ENCODE assay signal across 14 cellular contexts in the genomic region with DNA sequence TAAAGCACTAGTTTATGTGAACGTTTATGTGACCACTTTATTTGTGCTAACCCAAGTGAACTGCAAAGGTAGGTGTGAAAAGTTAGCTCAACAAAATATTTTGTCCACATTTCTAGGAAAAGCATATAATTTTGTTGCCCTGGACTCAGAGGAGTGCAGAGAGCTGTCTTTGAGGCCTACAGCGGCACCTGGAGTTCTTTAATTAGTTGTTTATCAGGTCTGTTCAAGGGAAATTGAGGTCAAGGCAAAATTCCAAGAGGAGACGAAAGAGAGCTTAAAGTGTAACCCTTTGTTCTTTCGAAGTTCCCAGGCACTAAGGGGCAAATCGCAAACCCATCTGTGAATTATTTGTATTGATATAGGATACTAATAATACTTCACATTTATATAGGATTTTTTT. TPM values are rescaled to one million over a fixed set of nuclear protein-coding genes. Genes with fewer than 3 reads are reported as not detected.
DNase-seq lines count a peak whose midpoint lies in the region; ATAC-seq and TF ChIP-seq lines count a peak whose summit lies in the region.
"Had no signal": no experiment of that assay in that cellular context is flagged by ENCODE, and none has a peak within 500 bp of the region (broad histone marks: within the 10 kb centered on the region; RNA-seq: fewer than 3 reads in every experiment).

No MANE protein-coding gene starts in this region.

- H3K4me3 Mint-ChIP-seq in activated CD4-positive, alpha-beta memory T cell treated with anti-CD3 and anti-CD28 coated beads, Interleukin-2, amount 10 ng/mL, durations not matched to agents 7 days and 5 days = peak overlapping the region; percentile 70
- H3K4me3 Mint-ChIP-seq in activated CD4-positive, alpha-beta memory T cell treated with anti-CD3 and anti-CD28 coated beads for 36 hours = no peak overlapping the region
- H3K4me3 Mint-ChIP-seq in stimulated activated effector memory CD8-positive, alpha-beta T cell treated with anti-CD3 and anti-CD28 coated beads, Interleukin-12 subunit alpha, Interleukin-12 subunit beta, amount 100 ng/mL, for 72 hours = peak overlapping the region; percentile 59

- no peak for ATAC-seq in stimulated activated effector memory CD8-positive, alpha-beta T cell treated with anti-CD3 and anti-CD28 coated beads, Interleukin-12 subunit alpha, Interleukin-12 subunit beta, amount 100 ng/mL, for 72 hours
- ATAC-seq: K562 had no signal

- intact Hi-C loops in activated CD4-positive, alpha-beta memory T cell treated with anti-CD3 and anti-CD28 coated beads for 36 hours (cut with micrococcal nuclease) = loop anchor here (5.0 kb wide), 1 partner anchor 65 kb away; no protein-coding TSS in a partner anchor
- intact Hi-C loops in ovary (cut with DNase I) = no loop called here

- H3K9me3 Mint-ChIP-seq in activated CD4-positive, alpha-beta memory T cell treated with anti-CD3 and anti-CD28 coated beads, Interleukin-2, amount 10 ng/mL, durations not matched to agents 7 days and 5 days = no peaks in the 10 kb centered on the region
- no peaks in the 10 kb centered on the region for H3K9me3 Mint-ChIP-seq in activated CD4-positive, alpha-beta memory T cell treated with anti-CD3 and anti-CD28 coated beads for 36 hours
- no peaks in the 10 kb centered on the region for H3K9me3 Mint-ChIP-seq in stimulated activated effector memory CD8-positive, alpha-beta T cell treated with anti-CD3 and anti-CD28 coated beads, Interleukin-12 subunit alpha, Interleukin-12 subunit beta, amount 100 ng/mL, for 72 hours

- no peak for TF ChIP-seq EP300 in ovary (IDR thresholded peaks at IDR 0.05)

- CTCF ChIA-PET in activated CD4-positive, alpha-beta memory T cell treated with anti-CD3 and anti-CD28 coated beads, Interleukin-2, amount 10 ng/mL, durations not matched to agents 7 days and 5 days (lab: Charles Lee) = interaction anchor here (1.2 to 1.4 kb wide), 3 partner anchors 12 to 68 kb away, joined by 3 to 5 read pairs (median 3); no protein-coding TSS in a partner anchor
- CTCF ChIA-PET in activated CD4-positive, alpha-beta memory T cell treated with anti-CD3 and anti-CD28 coated beads for 36 hours (lab: Charles Lee) = interaction anchor here (0.7 kb wide), 1 partner anchor 439 kb away, joined by 8 read pairs; no protein-coding TSS in a partner anchor

- POLR2A ChIA-PET in activated CD4-positive, alpha-beta memory T cell treated with anti-CD3 and anti-CD28 coated beads, Interleukin-2, amount 10 ng/mL, durations not matched to agents 7 days and 5 days (lab: Charles Lee) = interaction anchor here (0.6 to 4.0 kb wide), 3 partner anchors 42 to 454 kb away, joined by 3 to 18 read pairs (median 3); partner anchors contain the start of genes DNAJB4 and FUBP1
- POLR2A ChIA-PET in activated CD4-positive, alpha-beta memory T cell treated with anti-CD3 and anti-CD28 coated beads for 36 hours (lab: Charles Lee) = interaction anchor here (0.7 kb wide), 1 partner anchor 43 kb away, joined by 4 read pairs; no protein-coding TSS in a partner anchor

- whole genome bisulfite sequencing in ovary, 3 donors = 71 to 81% (median 74%) methylated on average over 5 of the region's 5 CpGs

- H3K4me1 Mint-ChIP-seq in activated CD4-positive, alpha-beta memory T cell treated with anti-CD3 and anti-CD28 coated beads, Interleukin-2, amount 10 ng/mL, durations not matched to agents 7 days and 5 days = peaks cover 22% of the 10 kb centered on the region
- peaks cover 24% of the 10 kb centered on the region for H3K4me1 Mint-ChIP-seq in activated CD4-positive, alpha-beta memory T cell treated with anti-CD3 and anti-CD28 coated beads for 36 hours (ENCODE audit: low read depth)
- H3K4me1 Mint-ChIP-seq in stimulated activated effector memory CD8-positive, alpha-beta T cell treated with anti-CD3 and anti-CD28 coated beads, Interleukin-12 subunit alpha, Interleukin-12 subunit beta, amount 100 ng/mL, for 72 hours = peaks cover 18% of the 10 kb centered on the region

- H2AFZ ChIP-seq in Karpas-422 (ENCODE audit: low read length) = no peak overlapping the region

- H3K27me3 Mint-ChIP-seq in activated CD4-positive, alpha-beta memory T cell treated with anti-CD3 and anti-CD28 coated beads, Interleukin-2, amount 10 ng/mL, durations not matched to agents 7 days and 5 days = peaks cover 46% of the 10 kb centered on the region
- H3K27me3 Mint-ChIP-seq in activated CD4-positive, alpha-beta memory T cell treated with anti-CD3 and anti-CD28 coated beads for 36 hours = peaks cover 52% of the 10 kb centered on the region

- no peak overlapping the region for H3K4me2 ChIP-seq in Karpas-422 (ENCODE audit: low read depth, low read length, poor library complexity, severe bottlenecking)

- H3K36me3 ChIP-seq in adipocyte (ENCODE audit: control insufficient read depth, insufficient read depth, low read length, severe bottlenecking) (no peaks in the 10 kb centered on the region), Karpas-422 (ENCODE audit: insufficient read depth, low read length) (no peaks in the 10 kb centered on the region), ovary (no peaks in the 10 kb centered on the region)
- H3K36me3 ChIP-seq: SJCRH30 had no signal

- H3K4me1 ChIP-seq in adipocyte (ENCODE audit: control insufficient read depth, insufficient read depth, low read length) (peaks cover 15% of the 10 kb centered on the region), Karpas-422 (ENCODE audit: low read length) (no peaks in the 10 kb centered on the region), ovary (ENCODE audit: insufficient read depth) (peaks cover 6% of the 10 kb centered on the region)
- H3K4me1 ChIP-seq: SJCRH30 had no signal

- H3K9me3 ChIP-seq in adipocyte (ENCODE audit: control insufficient read depth, low read length) (no peaks in the 10 kb centered on the region), Karpas-422 (ENCODE audit: low read length) (no peaks in the 10 kb centered on the region), ovary (no peaks in the 10 kb centered on the region)
- H3K9me3 ChIP-seq: SJCRH30 had no signal

- DNase-seq in activated CD4-positive, alpha-beta memory T cell treated with anti-CD3 and anti-CD28 coated beads, Interleukin-2, amount 10 ng/mL, durations not matched to agents 7 days and 5 days = no peak
- no peak for DNase-seq in activated CD4-positive, alpha-beta memory T cell treated with anti-CD3 and anti-CD28 coated beads for 36 hours
- DNase-seq in adipocyte (ENCODE audit: low read depth) (no peak), left kidney (ENCODE audit: low read depth, low spot score) (peak; percentile 21), Karpas-422 (no peak), NCI-H2029 (lab: John Stamatoyannopoulos, UW) (no peak), ovary (no peak)
- DNase-seq in stimulated activated effector memory CD8-positive, alpha-beta T cell treated with anti-CD3 and anti-CD28 coated beads, Interleukin-12 subunit alpha, Interleukin-12 subunit beta, amount 100 ng/mL, for 72 hours (ENCODE audit: low spot score in 2 of 2) = no peak
- DNase-seq: activated CD4-positive, alpha-beta T cell treated with anti-CD3 and anti-CD28 coated beads for 1 hour; amygdala; occipital lobe; SJCRH30 had no signal

- no peak for TF ChIP-seq POLR2A in ovary (IDR thresholded peaks at IDR 0.05)

- H3K4me3 ChIP-seq in adipocyte (ENCODE audit: low read length) (peak overlapping the region; percentile 88), Karpas-422 (ENCODE audit: low read length) (no peak overlapping the region), ovary (no peak overlapping the region)
- H3K4me3 ChIP-seq: K562, SJCRH30 had no signal

- H3K36me3 Mint-ChIP-seq in activated CD4-positive, alpha-beta memory T cell treated with anti-CD3 and anti-CD28 coated beads, Interleukin-2, amount 10 ng/mL, durations not matched to agents 7 days and 5 days (ENCODE audit: low read depth) = no peaks in the 10 kb centered on the region
- H3K36me3 Mint-ChIP-seq in activated CD4-positive, alpha-beta memory T cell treated with anti-CD3 and anti-CD28 coated beads for 36 hours = no peaks in the 10 kb centered on the region
- H3K36me3 Mint-ChIP-seq in stimulated activated effector memory CD8-positive, alpha-beta T cell treated with anti-CD3 and anti-CD28 coated beads, Interleukin-12 subunit alpha, Interleukin-12 subunit beta, amount 100 ng/mL, for 72 hours = no peaks in the 10 kb centered on the region

- no peak overlapping the region for H3K27ac Mint-ChIP-seq in activated CD4-positive, alpha-beta memory T cell treated with anti-CD3 and anti-CD28 coated beads, Interleukin-2, amount 10 ng/mL, durations not matched to agents 7 days and 5 days
- H3K27ac Mint-ChIP-seq in activated CD4-positive, alpha-beta memory T cell treated with anti-CD3 and anti-CD28 coated beads for 36 hours = no peak overlapping the region
- H3K27ac Mint-ChIP-seq in stimulated activated effector memory CD8-positive, alpha-beta T cell treated with anti-CD3 and anti-CD28 coated beads, Interleukin-12 subunit alpha, Interleukin-12 subunit beta, amount 100 ng/mL, for 72 hours = no peak overlapping the region

- TF ChIP-seq CTCF in ovary (IDR thresholded peaks at IDR 0.05) = no peak

- H3K27me3 ChIP-seq in adipocyte (replicated peaks; ENCODE audit: control insufficient read depth, insufficient read depth, low read length) (no peaks in the 10 kb centered on the region), Karpas-422 (ENCODE audit: low read length) (no peaks in the 10 kb centered on the region), ovary (no peaks in the 10 kb centered on the region)
- H3K27me3 ChIP-seq: SJCRH30 had no signal

- no peak overlapping the region for H3K27ac ChIP-seq in Karpas-422 (ENCODE audit: low read length)
- H3K27ac ChIP-seq in ovary = no peak overlapping the region
- H3K27ac ChIP-seq: SJCRH30 had no signal

- no peaks in the 10 kb centered on the region for H3K79me2 ChIP-seq in Karpas-422 (ENCODE audit: low read length)

- H3K9me2 ChIP-seq in Karpas-422 (replicated peaks; ENCODE audit: insufficient read depth, low read length) = no peaks in the 10 kb centered on the region

- H3K9ac ChIP-seq in adipocyte (ENCODE audit: low read length) (peak overlapping the region; percentile 87), Karpas-422 (ENCODE audit: low read length) (no peak overlapping the region)

- H4K20me1 ChIP-seq in Karpas-422 (ENCODE audit: insufficient read depth, low read depth, low read length) = no peaks in the 10 kb centered on the region

RNA-seq across cellular contexts. Expression of gene GIPC2, which starts 1.4 kb away (rescaled TPM):
- under 1 TPM; 0.10 to 0.15 TPM for total RNA-seq in activated CD4-positive, alpha-beta memory T cell treated with anti-CD3 and anti-CD28 coated beads, Interleukin-2, amount 10 ng/mL, durations not matched to agents 7 days and 5 days
- under 1 TPM in 1 of 2 experiments, not detected in 1; 0.17 TPM for total RNA-seq in activated CD4-positive, alpha-beta memory T cell treated with anti-CD3 and anti-CD28 coated beads for 36 hours
- total RNA-seq in Karpas-422 (2014; rRNA removed; shearing (Covaris generic); ENCODE audit: low replicate concordance) = 0.04 and 0.15 TPM in 2 replicates
- 1 to 10 TPM; 1.8 to 5.7 (median 3.3) TPM for total RNA-seq in ovary
- polyA plus RNA-seq in ovary = 1 to 10 TPM; 2.1 to 2.7 TPM
- total RNA-seq: NCI-H460, SJCRH30 had no signal

RNA-seq across cellular contexts. Expression of gene DNAJB4, which starts 42.4 kb away (rescaled TPM):
- 10 to 100 TPM; 12.9 to 16.2 TPM for total RNA-seq in activated CD4-positive, alpha-beta memory T cell treated with anti-CD3 and anti-CD28 coated beads, Interleukin-2, amount 10 ng/mL, durations not matched to agents 7 days and 5 days
- total RNA-seq in activated CD4-positive, alpha-beta memory T cell treated with anti-CD3 and anti-CD28 coated beads for 36 hours = 10 to 100 TPM in 1 of 2 experiments, 1 to 10 TPM in 1; 9.1 to 10.8 TPM
- 6.4 and 6.7 TPM in 2 replicates for total RNA-seq in Karpas-422 (2014; rRNA removed; shearing (Covaris generic); ENCODE audit: low replicate concordance)
- total RNA-seq in ovary = 10 to 100 TPM; 20.2 to 48.6 (median 23.8) TPM
- polyA plus RNA-seq in ovary = 10 to 100 TPM; 18.7 to 33.9 TPM
